35 cellular contexts compared by ENCODE assay signal in genomic region chr13:112124100-112124499, GRCh38. TPM values are rescaled to one million over a fixed set of nuclear protein-coding genes. Genes with fewer than 3 reads are reported as not detected.
DNase-seq lines count a peak whose midpoint lies in the region; ATAC-seq lines count a peak whose summit lies in the region.
"Had no signal": no experiment of that assay in that cellular context is flagged by ENCODE, and none has a peak within 500 bp of the region (broad histone marks: within the 10 kb centered on the region; RNA-seq: fewer than 3 reads in every experiment).

No MANE protein-coding gene starts in this region.

- no peaks in the 10 kb centered on the region for H3K9me3 Mint-ChIP-seq in activated CD4-positive, alpha-beta T cell treated with anti-CD3 and anti-CD28 coated beads for 36 hours (ENCODE audit: low read depth)
- H3K9me3 Mint-ChIP-seq: activated CD4-positive, alpha-beta memory T cell treated with anti-CD3 and anti-CD28 coated beads, Interleukin-2, amount 10 ng/mL, durations not matched to agents 7 days and 5 days; activated naive CD8-positive, alpha-beta T cell treated with anti-CD3 and anti-CD28 coated beads, Interleukin-2, amount 50 U/mL, for 24 hours; stimulated activated naive B cell treated with anti-CD40 and anti-IgM and Interleukin-4, amounts not matched to agents 10 μg/mL and 1 μg/mL and 100 μg/mL, for 72 hours; T-helper 2 cell treated with Interferon-gamma antibody and Interleukin-4, amounts not matched to agents 5 μg/mL and 100 μg/mL, for 36 hours had no signal

- H3K4me1 Mint-ChIP-seq in activated CD4-positive, alpha-beta T cell treated with anti-CD3 and anti-CD28 coated beads for 36 hours: no peaks in the 10 kb centered on the region
- H3K4me1 Mint-ChIP-seq: activated CD4-positive, alpha-beta memory T cell treated with anti-CD3 and anti-CD28 coated beads, Interleukin-2, amount 10 ng/mL, durations not matched to agents 7 days and 5 days; activated naive CD8-positive, alpha-beta T cell treated with anti-CD3 and anti-CD28 coated beads, Interleukin-2, amount 50 U/mL, for 24 hours; IgD-negative memory B cell; naive B cell; stimulated activated naive B cell treated with anti-CD40 and anti-IgM and Interleukin-4, amounts not matched to agents 10 μg/mL and 1 μg/mL and 100 μg/mL, for 72 hours had no signal

- ATAC-seq in left colon: peak; percentile 45
- no peak for ATAC-seq in activated CD4-positive, alpha-beta T cell treated with anti-CD3 and anti-CD28 coated beads for 36 hours
- ATAC-seq in GM19463 (IDR thresholded peaks at IDR 0.05; ENCODE audit: unreplicated experiment): no peak
- ATAC-seq: activated naive CD8-positive, alpha-beta T cell treated with anti-CD3 and anti-CD28 coated beads, Interleukin-2, amount 50 U/mL, for 24 hours; foreskin keratinocyte; stimulated activated naive B cell treated with anti-CD40 and anti-IgM and Interleukin-4, amounts not matched to agents 10 μg/mL and 1 μg/mL and 100 μg/mL, for 72 hours had no signal

- no peaks in the 10 kb centered on the region for H3K36me3 Mint-ChIP-seq in activated CD4-positive, alpha-beta T cell treated with anti-CD3 and anti-CD28 coated beads for 36 hours (ENCODE audit: low read depth)
- H3K36me3 Mint-ChIP-seq: IgD-negative memory B cell; naive B cell; stimulated activated naive B cell treated with anti-CD40 and anti-IgM and Interleukin-4, amounts not matched to agents 10 μg/mL and 1 μg/mL and 100 μg/mL, for 72 hours had no signal

- peaks cover 17% of the 10 kb centered on the region for H3K27me3 Mint-ChIP-seq in activated CD4-positive, alpha-beta T cell treated with anti-CD3 and anti-CD28 coated beads for 36 hours

- intact Hi-C loops in left colon (cut with DNase I, micrococcal nuclease): no loop called here
- intact Hi-C loops in activated CD4-positive, alpha-beta T cell treated with anti-CD3 and anti-CD28 coated beads for 36 hours (cut with DNase I, micrococcal nuclease): no loop called here

- CTCF ChIA-PET in activated CD4-positive, alpha-beta T cell treated with anti-CD3 and anti-CD28 coated beads for 36 hours (lab: Charles Lee): no interaction called here

- POLR2A ChIA-PET in activated CD4-positive, alpha-beta T cell treated with anti-CD3 and anti-CD28 coated beads for 36 hours (lab: Charles Lee): no interaction called here

- DNase-seq in NCI-H1417 (lab: John Stamatoyannopoulos, UW) (peak in 2 of 3 experiments; percentile 18 to 71), NCI-H1417 treated with DMSO at 0.1 percent for 48 hours (lab: John Stamatoyannopoulos, UW) (no peak), NCI-H1092 treated with DMSO at 0.1 percent for 48 hours (lab: John Stamatoyannopoulos, UW) (peak; percentile 94), NCI-H69 (lab: John Stamatoyannopoulos, UW) (peak; percentile 92), left colon (no peak), inferior parietal cortex (ENCODE audit: extremely low spot score) (no peak)
- DNase-seq in activated CD4-positive, alpha-beta T cell treated with anti-CD3 and anti-CD28 coated beads for 36 hours: no peak
- DNase-seq: activated CD4-positive, alpha-beta memory T cell treated with anti-CD3 and anti-CD28 coated beads, Interleukin-2, amount 10 ng/mL, durations not matched to agents 7 days and 5 days; activated CD4-positive, CD25-positive, alpha-beta regulatory T cell treated with anti-CD3 and anti-CD28 coated beads, Interleukin-2, amount 50 U/mL, for 72 hours; activated CD8-positive, alpha-beta memory T cell treated with anti-CD3 and anti-CD28 coated beads, Interleukin-2, amount 50 U/mL, for 4 hours; activated naive CD4-positive, alpha-beta T cell; activated naive CD8-positive, alpha-beta T cell treated with anti-CD3 and anti-CD28 coated beads, Interleukin-2, amount 50 U/mL, for 24 hours; EL; foreskin keratinocyte; GOT3; head of caudate nucleus; islet precursor cell; MV-4-11; naive B cell; NCI-H2227 treated with DMSO at 0.1 percent for 48 hours; NK-92 treated with Interleukin-12 subunit alpha and Interleukin-12 subunit beta, amount 100 ng/mL, for 24 hours; posterior cingulate gyrus; small intestine; stimulated activated naive B cell treated with anti-CD40 and anti-IgM and Interleukin-4, amounts not matched to agents 10 μg/mL and 1 μg/mL and 100 μg/mL, for 72 hours; substantia nigra; trophoblast cell had no signal

- H3K27ac Mint-ChIP-seq in activated CD4-positive, alpha-beta T cell treated with anti-CD3 and anti-CD28 coated beads for 36 hours: no peak overlapping the region
- H3K27ac Mint-ChIP-seq: activated CD4-positive, alpha-beta memory T cell treated with anti-CD3 and anti-CD28 coated beads, Interleukin-2, amount 10 ng/mL, durations not matched to agents 7 days and 5 days; activated naive CD8-positive, alpha-beta T cell treated with anti-CD3 and anti-CD28 coated beads, Interleukin-2, amount 50 U/mL, for 24 hours; IgD-negative memory B cell; naive B cell; stimulated activated naive B cell treated with anti-CD40 and anti-IgM and Interleukin-4, amounts not matched to agents 10 μg/mL and 1 μg/mL and 100 μg/mL, for 72 hours; T-helper 2 cell treated with Interferon-gamma antibody and Interleukin-4, amounts not matched to agents 5 μg/mL and 100 μg/mL, for 36 hours had no signal

- no peak overlapping the region for H3K4me3 Mint-ChIP-seq in activated CD4-positive, alpha-beta T cell treated with anti-CD3 and anti-CD28 coated beads for 36 hours
- H3K4me3 Mint-ChIP-seq: activated CD4-positive, alpha-beta memory T cell treated with anti-CD3 and anti-CD28 coated beads, Interleukin-2, amount 10 ng/mL, durations not matched to agents 7 days and 5 days; activated naive CD8-positive, alpha-beta T cell treated with anti-CD3 and anti-CD28 coated beads, Interleukin-2, amount 50 U/mL, for 24 hours; IgD-negative memory B cell; naive B cell; stimulated activated naive B cell treated with anti-CD40 and anti-IgM and Interleukin-4, amounts not matched to agents 10 μg/mL and 1 μg/mL and 100 μg/mL, for 72 hours; T-helper 2 cell treated with Interferon-gamma antibody and Interleukin-4, amounts not matched to agents 5 μg/mL and 100 μg/mL, for 36 hours had no signal

RNA-seq across cellular contexts. Expression of gene SOX1, which starts 57.2 kb away (rescaled TPM):
- under 1 TPM in 1 of 2 donors, not detected in 1; 0.08 TPM for total RNA-seq in left colon
- total RNA-seq in activated CD4-positive, alpha-beta T cell treated with anti-CD3 and anti-CD28 coated beads for 36 hours: not detected
- total RNA-seq: A172; activated CD4-positive, alpha-beta memory T cell treated with anti-CD3 and anti-CD28 coated beads, Interleukin-2, amount 10 ng/mL, durations not matched to agents 7 days and 5 days; astrocyte; cardiac septum; foreskin keratinocyte; HT-29; liver; right atrium auricular region had no signal

Comparison
In these comparisons a context has a peak if more than half of its experiments do, and no peak if none do; other contexts are left out.
1. DNase-seq: peak in NCI-H1417 (2 of 3), NCI-H1092 treated with DMSO at 0.1 percent for 48 hours (single experiment) and NCI-H69 (single experiment); none in NCI-H1417 treated with DMSO at 0.1 percent for 48 hours (single experiment), left colon (0 of 2), activated CD4-positive, alpha-beta T cell treated with anti-CD3 and anti-CD28 coated beads for 36 hours (single experiment) and inferior parietal cortex (single experiment).